In genomic region chr9:114503522-114504340, GRCh38 we compare ENCODE assay signal across 2 cellular contexts.
TF ChIP-seq lines count a peak whose summit lies in the region.

No MANE protein-coding gene starts in this region.

TF ChIP-seq in HepG2, 621 proteins besides CTCF, POLR2A, EP300 and RAD21:
- no peak for TF ChIP-seq ZNF33B (CRISPR knock-in tag; IDR thresholded peaks at IDR 0.05)
- peak; percentile 96 for TF ChIP-seq ZNF768 (CRISPR knock-in tag; IDR thresholded peaks at IDR 0.05)
- no peak for TF ChIP-seq IKZF5 (CRISPR knock-in tag; IDR thresholded peaks at IDR 0.05)
- no peak for TF ChIP-seq CERS6 (CRISPR knock-in tag; IDR thresholded peaks at IDR 0.05)
- no peak for TF ChIP-seq ZNF616 (CRISPR knock-in tag; IDR thresholded peaks at IDR 0.05; ENCODE audit: low read depth)
- TF ChIP-seq ARNTL (CRISPR knock-in tag; IDR thresholded peaks at IDR 0.05): no peak
- TF ChIP-seq CHD4 (IDR thresholded peaks at IDR 0.05; ENCODE audit: borderline replicate concordance, low read length): no peak
- TF ChIP-seq KIAA2018 (CRISPR knock-in tag; IDR thresholded peaks at IDR 0.05; ENCODE audit: borderline replicate concordance): no peak
- TF ChIP-seq FIP1L1 (IDR thresholded peaks at IDR 0.05; ENCODE audit: borderline replicate concordance, insufficient read depth, low read depth, low read length): no peak
- TF ChIP-seq ZMYM3 (CRISPR knock-in tag; IDR thresholded peaks at IDR 0.05): peak; percentile 58; the same call in 1 of the 2 replicates
- TF ChIP-seq ARHGAP35 (CRISPR knock-in tag; IDR thresholded peaks at IDR 0.05; ENCODE audit: borderline replicate concordance): no peak
- TF ChIP-seq ZSCAN12 (CRISPR knock-in tag; IDR thresholded peaks at IDR 0.05): no peak
- 0 out of 2 replicates have a peak, but pooled peaks have one; percentile 10 for TF ChIP-seq NRL (CRISPR knock-in tag; IDR thresholded peaks at IDR 0.05; ENCODE audit: borderline replicate concordance)
- TF ChIP-seq HOXA7 (CRISPR knock-in tag; IDR thresholded peaks at IDR 0.05): no peak

TF ChIP-seq in K562, 482 proteins besides CTCF, POLR2A, EP300 and RAD21:
- TF ChIP-seq SMARCA5 (IDR thresholded peaks at IDR 0.05) (0 out of 2 replicates have a peak, but pooled peaks have one; percentile 33), ZNF311 (CRISPR knock-in tag; IDR thresholded peaks at IDR 0.05) (no peak), ETV1 (tag; conservative IDR thresholded peaks at IDR 0.05; ENCODE audit: low read depth) (no peak), BCOR (IDR thresholded peaks at IDR 0.05) (peak; percentile 76), ZFP36 (IDR thresholded peaks at IDR 0.05; ENCODE audit: low read depth, low read length, partially characterized antibody) (peak; percentile 34), CHD4 (IDR thresholded peaks at IDR 0.05; ENCODE audit: insufficient read depth, insufficient replicate concordance, low read depth, low read length, poor library complexity, severe bottlenecking) (peak; percentile 48), HES1 (IDR thresholded peaks at IDR 0.05; ENCODE audit: low read depth) (no peak), ZBTB43 (CRISPR knock-in tag; IDR thresholded peaks at IDR 0.05) (no peak), TAF1 (IDR thresholded peaks at IDR 0.05; ENCODE audit: control insufficient read depth, extremely low read depth, insufficient read depth, low read length, severe bottlenecking) (no peak), KHSRP (IDR thresholded peaks at IDR 0.05) (no peak), ZNF778 (CRISPR knock-in tag; IDR thresholded peaks at IDR 0.05) (no peak), RBM25 (IDR thresholded peaks at IDR 0.05; ENCODE audit: low read depth, low read length, severe bottlenecking) (peak; percentile 75), HDAC2 (IDR thresholded peaks at IDR 0.05) (peak; percentile 68), ZC3H11A (IDR thresholded peaks at IDR 0.05; ENCODE audit: low read depth, low read length) (no peak), KDM1A (IDR thresholded peaks at IDR 0.05) (peak in 1 of 2 experiments; percentile 19; a peak in 2 of 4 replicates), ZNF384 (IDR thresholded peaks at IDR 0.05; ENCODE audit: low read depth, low read length) (no peak), ZNF764 (CRISPR knock-in tag; IDR thresholded peaks at IDR 0.05; ENCODE audit: low read depth) (0 out of 2 replicates have a peak, but pooled peaks have one; percentile 62)
